Comparison of ENCODE assay signal across 8 cellular contexts in genomic region chr3:18758047-18758704, GRCh38.
A peak's percentile ranks its signal among the peaks of the same experiment; 100 is the strongest.
DNase-seq lines count a peak whose midpoint lies in the region; ATAC-seq, FAIRE-seq and TF ChIP-seq lines count a peak whose summit lies in the region.

No MANE protein-coding gene starts in this region.

- DNase-seq in BE2C (no peak), GM12891 (ENCODE audit: insufficient read length, low spot score) (no peak), NCI-H1092 treated with DMSO at 0.1 percent for 48 hours (lab: John Stamatoyannopoulos, UW) (peak; percentile 66), SW 1271 (lab: John Stamatoyannopoulos, UW) (peak; percentile 30 to 58), pancreas (peak in 3 of 6 donors; percentile 37 to 54 (median 52))
- DNase-seq in effector CD8-positive, alpha-beta T cell (lab: John Stamatoyannopoulos, UW) = no peak

- peak; percentile 89 for ATAC-seq in HG02759 (IDR thresholded peaks at IDR 0.05; ENCODE audit: unreplicated experiment)
- peak; percentile 100 for ATAC-seq in esophagus mucosa
- peak; percentile 97 to 100 (median 99) for ATAC-seq in pancreas

- peak; percentile 73 for TF ChIP-seq CTCF in BE2C (IDR thresholded peaks at IDR 0.05; ENCODE audit: low read depth, low read length)
- peak; percentile 57 to 73 (median 68) for TF ChIP-seq CTCF in pancreas (IDR thresholded peaks at IDR 0.05)

- H3K36me3 ChIP-seq in BE2C = no peaks in the 10 kb centered on the region
- no peaks in the 10 kb centered on the region for H3K36me3 ChIP-seq in pancreas

- no peak for TF ChIP-seq POLR2A in GM12891 (IDR thresholded peaks at IDR 0.05; ENCODE audit: low read depth, low read length)

- intact Hi-C loops in pancreas (cut with DNase I) = loop anchor here in 1 of 3 donors (10.0 kb wide), 1 partner anchor 193 kb away; no protein-coding TSS in a partner anchor

- H3K4me1 ChIP-seq in BE2C = no peaks in the 10 kb centered on the region
- peaks cover 0 to 9% (median 8%) of the 10 kb centered on the region in 3 donors for H3K4me1 ChIP-seq in pancreas

- peak overlapping the region in 2 of 4 donors; percentile 16 to 45 for H3K27ac ChIP-seq in pancreas

- H3K4me3 ChIP-seq in BE2C (ENCODE audit: low read depth, low read length) (no peak overlapping the region), pancreas (no peak overlapping the region)

- H3K27me3 ChIP-seq in BE2C (no peaks in the 10 kb centered on the region), pancreas (no peaks in the 10 kb centered on the region)

- FAIRE-seq in GM12891 (lab: Jason Lieb, UNC) (peak; percentile 91), pancreas (lab: Jason Lieb, UNC) (peak; percentile 96)

- no peaks in the 10 kb centered on the region for H3K9me3 ChIP-seq in BE2C
- H3K9me3 ChIP-seq in pancreas = no peaks in the 10 kb centered on the region

- WGBS in pancreas, 2 donors = 24 to 27% methylated on average over 4 of the region's 4 CpGs

TF ChIP-seq in GM12891, 5 proteins besides CTCF, POLR2A, EP300 and RAD21:
- TF ChIP-seq SPI1 (IDR thresholded peaks at IDR 0.05; ENCODE audit: low read depth, low read length) (no peak), POU2F2 (IDR thresholded peaks at IDR 0.05; ENCODE audit: low read depth, low read length) (no peak), POLR2AphosphoS5 (IDR thresholded peaks at IDR 0.05; ENCODE audit: low read depth, low read length) (no peak), TAF1 (IDR thresholded peaks at IDR 0.05; ENCODE audit: low read depth, low read length) (no peak), PAX5 (IDR thresholded peaks at IDR 0.05; ENCODE audit: insufficient read depth, low read length, severe bottlenecking) (no peak)

Comparison
In these comparisons a context has a peak if more than half of its experiments do, and no peak if none do; other contexts are left out.
1. DNase-seq: peak in NCI-H1092 treated with DMSO at 0.1 percent for 48 hours (single experiment) and SW 1271 (2 of 2); none in BE2C (single experiment), GM12891 (single experiment) and effector CD8-positive, alpha-beta T cell (single experiment).
2. Peak in every context shown above with its lines, with median percentiles within 50 percentile points of each other: ATAC-seq.